2 cellular contexts compared by ENCODE assay signal in the genomic region with DNA sequence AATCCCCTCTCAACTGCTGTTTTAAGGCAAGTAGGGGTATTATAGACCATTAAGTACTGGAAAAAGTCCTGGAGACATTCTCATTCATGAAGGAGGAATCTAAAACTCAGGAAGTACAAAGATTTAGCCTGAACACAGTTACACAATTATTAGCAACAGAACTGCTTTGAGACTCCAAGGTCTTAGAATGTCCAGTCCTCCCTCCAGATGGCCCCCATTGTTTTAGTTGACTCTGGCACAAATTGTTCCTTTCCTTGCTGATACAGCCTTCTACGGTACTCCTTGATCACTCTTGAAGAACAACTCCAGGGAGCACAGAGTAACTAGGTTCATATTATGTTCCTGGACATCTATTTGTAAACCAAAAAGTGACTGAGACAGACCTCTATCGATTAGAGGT.
TF ChIP-seq lines count a peak whose summit lies in the region.

No MANE protein-coding gene starts in this region.

TF ChIP-seq in GM23338, 12 proteins besides CTCF, POLR2A, EP300 and RAD21:
- TF ChIP-seq NANOG (IDR thresholded peaks at IDR 0.05; ENCODE audit: borderline replicate concordance): no peak
- TF ChIP-seq ZNF331 (CRISPR knock-in tag; IDR thresholded peaks at IDR 0.05; ENCODE audit: low read depth): no peak
- no peak for TF ChIP-seq EZH2phosphoT487 (IDR thresholded peaks at IDR 0.05; ENCODE audit: unreplicated experiment)
- TF ChIP-seq POLR2AphosphoS5 (IDR thresholded peaks at IDR 0.05; ENCODE audit: low read depth): no peak
- no peak for TF ChIP-seq CREB1 (CRISPR knock-in tag; IDR thresholded peaks at IDR 0.05; ENCODE audit: low read depth)
- TF ChIP-seq, protein P1, sequence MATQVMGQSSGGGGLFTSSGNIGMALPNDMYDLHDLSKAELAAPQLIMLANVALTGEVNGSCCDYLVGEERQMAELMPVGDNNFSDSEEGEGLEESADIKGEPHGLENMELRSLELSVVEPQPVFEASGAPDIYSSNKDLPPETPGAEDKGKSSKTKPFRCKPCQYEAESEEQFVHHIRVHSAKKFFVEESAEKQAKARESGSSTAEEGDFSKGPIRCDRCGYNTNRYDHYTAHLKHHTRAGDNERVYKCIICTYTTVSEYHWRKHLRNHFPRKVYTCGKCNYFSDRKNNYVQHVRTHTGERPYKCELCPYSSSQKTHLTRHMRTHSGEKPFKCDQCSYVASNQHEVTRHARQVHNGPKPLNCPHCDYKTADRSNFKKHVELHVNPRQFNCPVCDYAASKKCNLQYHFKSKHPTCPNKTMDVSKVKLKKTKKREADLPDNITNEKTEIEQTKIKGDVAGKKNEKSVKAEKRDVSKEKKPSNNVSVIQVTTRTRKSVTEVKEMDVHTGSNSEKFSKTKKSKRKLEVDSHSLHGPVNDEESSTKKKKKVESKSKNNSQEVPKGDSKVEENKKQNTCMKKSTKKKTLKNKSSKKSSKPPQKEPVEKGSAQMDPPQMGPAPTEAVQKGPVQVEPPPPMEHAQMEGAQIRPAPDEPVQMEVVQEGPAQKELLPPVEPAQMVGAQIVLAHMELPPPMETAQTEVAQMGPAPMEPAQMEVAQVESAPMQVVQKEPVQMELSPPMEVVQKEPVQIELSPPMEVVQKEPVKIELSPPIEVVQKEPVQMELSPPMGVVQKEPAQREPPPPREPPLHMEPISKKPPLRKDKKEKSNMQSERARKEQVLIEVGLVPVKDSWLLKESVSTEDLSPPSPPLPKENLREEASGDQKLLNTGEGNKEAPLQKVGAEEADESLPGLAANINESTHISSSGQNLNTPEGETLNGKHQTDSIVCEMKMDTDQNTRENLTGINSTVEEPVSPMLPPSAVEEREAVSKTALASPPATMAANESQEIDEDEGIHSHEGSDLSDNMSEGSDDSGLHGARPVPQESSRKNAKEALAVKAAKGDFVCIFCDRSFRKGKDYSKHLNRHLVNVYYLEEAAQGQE (IDR thresholded peaks at IDR 0.05; ENCODE audit: unreplicated experiment): no peak

TF ChIP-seq in K562, 482 proteins besides CTCF, POLR2A, EP300 and RAD21:
- TF ChIP-seq, protein P2, sequence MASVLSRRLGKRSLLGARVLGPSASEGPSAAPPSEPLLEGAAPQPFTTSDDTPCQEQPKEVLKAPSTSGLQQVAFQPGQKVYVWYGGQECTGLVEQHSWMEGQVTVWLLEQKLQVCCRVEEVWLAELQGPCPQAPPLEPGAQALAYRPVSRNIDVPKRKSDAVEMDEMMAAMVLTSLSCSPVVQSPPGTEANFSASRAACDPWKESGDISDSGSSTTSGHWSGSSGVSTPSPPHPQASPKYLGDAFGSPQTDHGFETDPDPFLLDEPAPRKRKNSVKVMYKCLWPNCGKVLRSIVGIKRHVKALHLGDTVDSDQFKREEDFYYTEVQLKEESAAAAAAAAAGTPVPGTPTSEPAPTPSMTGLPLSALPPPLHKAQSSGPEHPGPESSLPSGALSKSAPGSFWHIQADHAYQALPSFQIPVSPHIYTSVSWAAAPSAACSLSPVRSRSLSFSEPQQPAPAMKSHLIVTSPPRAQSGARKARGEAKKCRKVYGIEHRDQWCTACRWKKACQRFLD (CRISPR knock-in tag; IDR thresholded peaks at IDR 0.05): no peak
- TF ChIP-seq DMBX1 (CRISPR knock-in tag; IDR thresholded peaks at IDR 0.05; ENCODE audit: borderline replicate concordance) (no peak), ZNF197 (CRISPR knock-in tag; IDR thresholded peaks at IDR 0.05; ENCODE audit: low read depth) (no peak), MAZ (CRISPR knock-in tag; conservative IDR thresholded peaks at IDR 0.05 in 1 of 2, IDR thresholded peaks at IDR 0.05 in 1 of 2) (no peak), NFATC3 (IDR thresholded peaks at IDR 0.05) (no peak), ZNF354B (CRISPR knock-in tag; IDR thresholded peaks at IDR 0.05) (no peak), NR1H2 (CRISPR knock-in tag; IDR thresholded peaks at IDR 0.05) (no peak), MCM7 (IDR thresholded peaks at IDR 0.05) (no peak)
- TF ChIP-seq, protein P3, sequence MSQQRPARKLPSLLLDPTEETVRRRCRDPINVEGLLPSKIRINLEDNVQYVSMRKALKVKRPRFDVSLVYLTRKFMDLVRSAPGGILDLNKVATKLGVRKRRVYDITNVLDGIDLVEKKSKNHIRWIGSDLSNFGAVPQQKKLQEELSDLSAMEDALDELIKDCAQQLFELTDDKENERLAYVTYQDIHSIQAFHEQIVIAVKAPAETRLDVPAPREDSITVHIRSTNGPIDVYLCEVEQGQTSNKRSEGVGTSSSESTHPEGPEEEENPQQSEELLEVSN (IDR thresholded peaks at IDR 0.05; ENCODE audit: borderline replicate concordance in 1 of 2, extremely low read depth in 1 of 2, insufficient read depth in 1 of 2, insufficient read length in 1 of 2, low read depth in 1 of 2, low read length in 1 of 2, poor library complexity in 1 of 2, severe bottlenecking in 1 of 2): no peak
- TF ChIP-seq, protein P4, sequence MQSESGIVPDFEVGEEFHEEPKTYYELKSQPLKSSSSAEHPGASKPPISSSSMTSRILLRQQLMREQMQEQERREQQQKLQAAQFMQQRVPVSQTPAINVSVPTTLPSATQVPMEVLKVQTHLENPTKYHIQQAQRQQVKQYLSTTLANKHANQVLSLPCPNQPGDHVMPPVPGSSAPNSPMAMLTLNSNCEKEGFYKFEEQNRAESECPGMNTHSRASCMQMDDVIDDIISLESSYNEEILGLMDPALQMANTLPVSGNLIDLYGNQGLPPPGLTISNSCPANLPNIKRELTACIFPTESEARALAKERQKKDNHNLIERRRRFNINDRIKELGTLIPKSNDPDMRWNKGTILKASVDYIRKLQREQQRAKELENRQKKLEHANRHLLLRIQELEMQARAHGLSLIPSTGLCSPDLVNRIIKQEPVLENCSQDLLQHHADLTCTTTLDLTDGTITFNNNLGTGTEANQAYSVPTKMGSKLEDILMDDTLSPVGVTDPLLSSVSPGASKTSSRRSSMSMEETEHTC (IDR thresholded peaks at IDR 0.05): no peak
TF ChIP-seq in K562: peak in this region for 0.
